8 cellular contexts compared by ENCODE assay signal in the genomic region with DNA sequence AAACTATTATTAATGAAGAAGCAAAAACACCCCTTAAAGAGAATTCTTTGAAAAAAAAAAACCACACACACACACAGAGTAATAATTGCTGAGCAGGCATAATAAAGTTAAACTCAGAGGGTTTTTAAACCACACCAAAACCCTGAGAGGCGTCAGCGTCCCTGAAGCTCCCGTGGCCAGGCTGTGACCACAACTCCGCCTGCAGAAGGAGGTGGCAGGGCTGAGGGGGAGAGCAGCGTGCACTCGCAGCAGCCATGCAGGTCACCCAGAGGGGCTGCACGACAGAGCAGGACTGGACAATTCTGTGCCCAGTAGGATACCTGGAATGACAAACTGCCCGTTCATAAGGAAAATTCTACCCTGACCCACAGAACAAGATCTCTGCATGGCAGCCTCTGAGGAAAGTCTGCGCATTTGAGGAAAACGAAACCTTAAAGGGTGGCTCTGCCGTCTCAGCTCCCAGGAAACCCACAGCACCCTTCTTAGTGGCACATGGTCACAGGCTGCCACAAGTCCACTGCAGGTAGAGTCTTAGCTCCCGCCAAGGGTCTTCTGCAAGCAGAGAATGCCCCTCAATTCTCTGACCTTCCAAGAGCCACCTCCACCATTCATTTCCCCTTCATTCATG. TPM values are rescaled to one million over a fixed set of nuclear protein-coding genes. Genes with fewer than 3 reads are reported as not detected.
DNase-seq lines count a peak whose midpoint lies in the region; ATAC-seq, FAIRE-seq and TF ChIP-seq lines count a peak whose summit lies in the region.

No MANE protein-coding gene starts in this region.

- TF ChIP-seq CTCF in RWPE2 (IDR thresholded peaks at IDR 0.05; ENCODE audit: poor library complexity, severe bottlenecking) (no peak), bronchial epithelial cell (IDR thresholded peaks at IDR 0.05; ENCODE audit: insufficient read depth, low read length, severe bottlenecking) (no peak), neural progenitor cell (IDR thresholded peaks at IDR 0.05) (no peak)

- H3K9ac ChIP-seq in neural progenitor cell: no peak overlapping the region

- peak overlapping the region; percentile 15 for H3K4me2 ChIP-seq in neural progenitor cell

- H3K4me1 Mint-ChIP-seq in neural progenitor cell: peaks cover 39% of the 10 kb centered on the region

- H2AFZ ChIP-seq in neural progenitor cell (replicated peaks): no peak overlapping the region

- H3K9me3 ChIP-seq in RWPE2 (ENCODE audit: severe bottlenecking) (no peaks in the 10 kb centered on the region), neural progenitor cell (ENCODE audit: low read depth) (no peaks in the 10 kb centered on the region)

- H3K36me3 ChIP-seq in RWPE2 (ENCODE audit: low read depth) (no peaks in the 10 kb centered on the region), bronchial epithelial cell (ENCODE audit: control insufficient read depth, insufficient read depth, low read length) (no peaks in the 10 kb centered on the region), neural progenitor cell (no peaks in the 10 kb centered on the region), urinary bladder (ENCODE audit: insufficient read depth) (no peaks in the 10 kb centered on the region)

- FAIRE-seq in bronchial epithelial cell (lab: Jason Lieb, UNC): no peak

- peak overlapping the region; percentile 20 for H3K27ac Mint-ChIP-seq in neural progenitor cell

- no peak overlapping the region for H3K4me3 Mint-ChIP-seq in neural progenitor cell

- H3K27me3 ChIP-seq in RWPE2 (ENCODE audit: insufficient read depth, poor library complexity, severe bottlenecking) (no peaks in the 10 kb centered on the region), bronchial epithelial cell (ENCODE audit: control insufficient read depth, insufficient read depth, low read length) (no peaks in the 10 kb centered on the region), neural progenitor cell (no peaks in the 10 kb centered on the region)

- H3K4me1 ChIP-seq in RWPE2 (ENCODE audit: insufficient read depth, poor library complexity, severe bottlenecking): no peaks in the 10 kb centered on the region
- peaks cover 41% of the 10 kb centered on the region for H3K4me1 ChIP-seq in neural progenitor cell
- peaks cover 6% of the 10 kb centered on the region for H3K4me1 ChIP-seq in urinary bladder (ENCODE audit: insufficient read depth)

- H3K4me3 ChIP-seq in RWPE2 (ENCODE audit: severe bottlenecking): peak overlapping the region; percentile 29
- peak overlapping the region; percentile 31 for H3K4me3 ChIP-seq in bronchial epithelial cell (ENCODE audit: low read depth, low read length)
- no peak overlapping the region for H3K4me3 ChIP-seq in neural progenitor cell
- H3K4me3 ChIP-seq in urinary bladder (ENCODE audit: low read depth, low read length): peak overlapping the region; percentile 29

- ATAC-seq in GM21381 (IDR thresholded peaks at IDR 0.05; ENCODE audit: unreplicated experiment) (peak; percentile 62), RWPE2 (ENCODE audit: low read depth) (peak; percentile 63)

- H3K36me3 Mint-ChIP-seq in neural progenitor cell: peaks cover 8% of the 10 kb centered on the region

- peaks cover 65% of the 10 kb centered on the region for H3K79me2 ChIP-seq in neural progenitor cell (ENCODE audit: low read depth)

- WGBS in urinary bladder: 47% methylated on average over 12 of the region's 12 CpGs

- H4K20me1 ChIP-seq in neural progenitor cell (ENCODE audit: low read depth): peaks cover 70% of the 10 kb centered on the region

- no peaks in the 10 kb centered on the region for H3F3A ChIP-seq in neural progenitor cell (ENCODE audit: low read depth)

- peaks cover 2% of the 10 kb centered on the region for H3K27me3 Mint-ChIP-seq in neural progenitor cell (ENCODE audit: insufficient read depth, low read depth)

- no peaks in the 10 kb centered on the region for H3K9me3 Mint-ChIP-seq in neural progenitor cell

- H3K27ac ChIP-seq in RWPE2 (ENCODE audit: poor library complexity, severe bottlenecking): no peak overlapping the region
- H3K27ac ChIP-seq in neural progenitor cell: no peak overlapping the region
- H3K27ac ChIP-seq in urinary bladder (ENCODE audit: low read depth): no peak overlapping the region

- DNase-seq in RWPE2 (ENCODE audit: low spot score) (no peak), bronchial epithelial cell (ENCODE audit: low read depth) (no peak), neural progenitor cell (ENCODE audit: low spot score) (no peak), NCI-H1048 (lab: John Stamatoyannopoulos, UW) (no peak), HCEC 1CT (no peak), DMS114 treated with DMSO at 0.1 percent for 48 hours (lab: John Stamatoyannopoulos, UW; ENCODE audit: unreplicated experiment) (no peak)

RNA-seq across cellular contexts. Expression of a gene that starts 44.0 kb away (rescaled TPM):
- total RNA-seq in bronchial epithelial cell (0.13 and 0.26 TPM in 2 replicates), neural progenitor cell (ENCODE audit: low replicate concordance) (20.1 and 32.7 TPM in 2 replicates), urinary bladder (28.2 TPM)
- polyA plus RNA-seq in urinary bladder: 33.7 TPM

Comparison
In these comparisons a context has a peak if more than half of its experiments do, and no peak if none do; other contexts are left out.
1. RNA of a gene that starts 44.0 kb away (total RNA-seq): 28.2 TPM in urinary bladder (single experiment) and 20.1 to 32.7 TPM in neural progenitor cell; 0.13 to 0.26 TPM in bronchial epithelial cell; every median in the first group is over 10 times any median in the second.